Comparison of ENCODE assay signal across 23 cellular contexts in the genomic region with DNA sequence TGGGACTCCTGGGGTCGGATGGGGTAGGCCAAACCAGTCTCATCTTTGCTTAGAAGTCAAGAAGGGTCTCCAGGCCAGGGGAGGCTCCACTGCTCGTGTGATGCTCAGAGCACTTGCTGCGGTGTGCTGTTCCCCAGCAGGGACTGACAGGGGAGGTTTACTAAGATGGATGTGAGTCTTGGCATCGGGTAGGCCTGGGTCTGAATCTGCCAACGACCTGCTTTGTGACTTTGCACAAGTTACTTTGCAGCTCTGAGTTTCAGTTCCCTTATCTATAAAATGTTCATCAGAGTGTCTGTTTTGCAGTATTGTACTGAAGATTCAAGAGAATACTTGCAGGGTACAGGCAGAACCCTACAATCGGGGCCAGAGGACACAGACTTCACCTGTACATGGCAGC. TPM values are rescaled to one million over a fixed set of nuclear protein-coding genes. Genes with fewer than 3 reads are reported as not detected.
DNase-seq lines count a peak whose midpoint lies in the region; ATAC-seq and TF ChIP-seq lines count a peak whose summit lies in the region.
"Had no signal": no experiment of that assay in that cellular context is flagged by ENCODE, and none has a peak within 500 bp of the region (broad histone marks: within the 10 kb centered on the region; RNA-seq: fewer than 3 reads in every experiment).

No MANE protein-coding gene starts in this region.

- intact Hi-C loops in OCI-LY7 (cut with micrococcal nuclease; ENCODE audit: unreplicated experiment) = no loop called here

- H3K4me1 Mint-ChIP-seq in activated CD4-positive, alpha-beta T cell treated with anti-CD3 and anti-CD28 coated beads, Interleukin-2, amount 10 ng/mL, durations not matched to agents 7 days and 5 days = peaks cover 31% of the 10 kb centered on the region
- peaks cover 21% of the 10 kb centered on the region for H3K4me1 Mint-ChIP-seq in type B pancreatic cell (ENCODE audit: unreplicated experiment)

- H3K9ac ChIP-seq in SK-N-SH = no peak overlapping the region
- H3K9ac ChIP-seq: BLaER1 had no signal

- H4K20me1 ChIP-seq in OCI-LY7 (ENCODE audit: insufficient read depth, low read length) (no peaks in the 10 kb centered on the region), SK-N-SH (ENCODE audit: insufficient read depth) (no peaks in the 10 kb centered on the region)
- H4K20me1 ChIP-seq: BLaER1 had no signal

- no peaks in the 10 kb centered on the region for H3K9me3 ChIP-seq in OCI-LY7 (ENCODE audit: low read length)
- H3K9me3 ChIP-seq in SK-N-SH = no peaks in the 10 kb centered on the region
- H3K9me3 ChIP-seq: tibial artery had no signal

- no peak for DNase-seq in activated CD4-positive, alpha-beta T cell treated with anti-CD3 and anti-CD28 coated beads, Interleukin-2, amount 10 ng/mL, durations not matched to agents 7 days and 5 days
- no peak for DNase-seq in activated CD4-positive, alpha-beta T cell treated with anti-CD3 and anti-CD28 coated beads for 1 hour
- DNase-seq in OCI-LY7 (ENCODE audit: low spot score) (peak; percentile 46), type B pancreatic cell (ENCODE audit: extremely low spot score, unreplicated experiment) (no peak), SK-N-SH (no peak), NCI-H146 (lab: John Stamatoyannopoulos, UW) (no peak)
- DNase-seq: activated naive CD4-positive, alpha-beta T cell; activated T-cell treated with anti-CD3 and anti-CD28 coated beads for 4 hours; DMS153; effector CD4-positive, alpha-beta T cell; NCI-H1105 treated with DMSO at 0.1 percent for 48 hours; NCI-H526; right cardiac atrium; stimulated activated CD4-positive, alpha-beta T cell treated with anti-CD3 and anti-CD28 coated beads, Interleukin-15, amount 100 ng/mL, for 24 hours; tibial artery had no signal

- peaks cover 11% of the 10 kb centered on the region for H3K36me3 Mint-ChIP-seq in activated CD4-positive, alpha-beta T cell treated with anti-CD3 and anti-CD28 coated beads, Interleukin-2, amount 10 ng/mL, durations not matched to agents 7 days and 5 days (ENCODE audit: low read depth)
- peaks cover 6% of the 10 kb centered on the region for H3K36me3 Mint-ChIP-seq in type B pancreatic cell
- H3K36me3 Mint-ChIP-seq: stimulated activated effector memory CD8-positive, alpha-beta T cell treated with anti-CD3 and anti-CD28 coated beads, Interleukin-12 subunit alpha, Interleukin-12 subunit beta, amount 100 ng/mL, for 72 hours had no signal

- ATAC-seq in HG03442 (IDR thresholded peaks at IDR 0.05; ENCODE audit: unreplicated experiment) (peak; percentile 49), HG03139 (IDR thresholded peaks at IDR 0.05; ENCODE audit: unreplicated experiment) (no peak)
- ATAC-seq: esophagus mucosa; K562; right cardiac atrium; stimulated activated effector memory CD8-positive, alpha-beta T cell treated with anti-CD3 and anti-CD28 coated beads, Interleukin-12 subunit alpha, Interleukin-12 subunit beta, amount 100 ng/mL, for 72 hours had no signal

- H3K36me3 ChIP-seq in OCI-LY7 (ENCODE audit: insufficient read depth, low read length) = no peaks in the 10 kb centered on the region
- no peaks in the 10 kb centered on the region for H3K36me3 ChIP-seq in SK-N-SH (replicated peaks in 1 of 2; ENCODE audit: control insufficient read depth in 1 of 2, insufficient read depth in 2 of 2, low read length in 1 of 2)
- H3K36me3 ChIP-seq: BLaER1, tibial artery had no signal

- H3K9me3 Mint-ChIP-seq in activated CD4-positive, alpha-beta T cell treated with anti-CD3 and anti-CD28 coated beads, Interleukin-2, amount 10 ng/mL, durations not matched to agents 7 days and 5 days = peaks cover 9% of the 10 kb centered on the region
- H3K9me3 Mint-ChIP-seq in type B pancreatic cell = peaks cover 7% of the 10 kb centered on the region
- H3K9me3 Mint-ChIP-seq: central memory CD8-positive, alpha-beta T cell; stimulated activated effector memory CD8-positive, alpha-beta T cell treated with anti-CD3 and anti-CD28 coated beads, Interleukin-12 subunit alpha, Interleukin-12 subunit beta, amount 100 ng/mL, for 72 hours had no signal

- no TSS peak for BruUV-seq in OCI-LY7 (replicated peaks; lab: Mats Ljungman, UMichigan)

- CTCF ChIA-PET in activated CD4-positive, alpha-beta T cell treated with anti-CD3 and anti-CD28 coated beads, Interleukin-2, amount 10 ng/mL, durations not matched to agents 7 days and 5 days (lab: Charles Lee) = interaction anchor here (1.2 kb wide), 1 partner anchor 8 kb away, joined by 4 read pairs; no protein-coding TSS in a partner anchor
- CTCF ChIA-PET in OCI-LY7 (lab: Charles Lee; ENCODE audit: unreplicated experiment) (no interaction called here), SK-N-SH (lab: Yijun Ruan, JAX) (interaction anchor here (1.0 kb wide), 1 partner anchor 48 kb away, joined by 3 read pairs; no protein-coding TSS in a partner anchor)

- H2AFZ ChIP-seq in OCI-LY7 (ENCODE audit: low read length) = no peak overlapping the region
- H2AFZ ChIP-seq in SK-N-SH (ENCODE audit: low read depth) = no peak overlapping the region

- peaks cover 10% of the 10 kb centered on the region for H3K27me3 Mint-ChIP-seq in activated CD4-positive, alpha-beta T cell treated with anti-CD3 and anti-CD28 coated beads, Interleukin-2, amount 10 ng/mL, durations not matched to agents 7 days and 5 days
- peaks cover 4% of the 10 kb centered on the region for H3K27me3 Mint-ChIP-seq in type B pancreatic cell

- TF ChIP-seq CTCF in OCI-LY7 (conservative IDR thresholded peaks at IDR 0.05; ENCODE audit: low read length) (no peak), type B pancreatic cell (conservative IDR thresholded peaks at IDR 0.05) (no peak), SK-N-SH (IDR thresholded peaks at IDR 0.05) (no peak)

- no peak for TF ChIP-seq EP300 in SK-N-SH (IDR thresholded peaks at IDR 0.05; ENCODE audit: borderline replicate concordance in 1 of 2, low read depth in 1 of 2, low read length in 1 of 2)

- H3K27ac ChIP-seq in OCI-LY7 (ENCODE audit: low read depth, low read length, poor library complexity, severe bottlenecking) (no peak overlapping the region), SK-N-SH (ENCODE audit: low read depth in 2 of 2, low read length in 1 of 2) (no peak overlapping the region)
- H3K27ac ChIP-seq: 22Rv1, BLaER1, tibial artery had no signal

- H3K79me2 ChIP-seq in OCI-LY7 (ENCODE audit: insufficient read depth, low read depth, low read length) = no peaks in the 10 kb centered on the region
- H3K79me2 ChIP-seq in SK-N-SH (ENCODE audit: insufficient read depth) = no peaks in the 10 kb centered on the region

- no peaks in the 10 kb centered on the region for H3K4me1 ChIP-seq in OCI-LY7 (ENCODE audit: insufficient read depth, low read length, poor library complexity, severe bottlenecking)
- peaks cover 19 to 21% of the 10 kb centered on the region in 2 experiments for H3K4me1 ChIP-seq in SK-N-SH (ENCODE audit: control insufficient read depth in 1 of 2, insufficient read depth in 2 of 2, low read depth in 1 of 2, low read length in 1 of 2)

- H3K27me3 ChIP-seq in SK-N-SH (ENCODE audit: insufficient read depth) = no peaks in the 10 kb centered on the region
- H3K27me3 ChIP-seq: BLaER1, tibial artery had no signal

- H3K9me2 ChIP-seq in OCI-LY7 (ENCODE audit: insufficient read depth, low read length) (no peaks in the 10 kb centered on the region), SK-N-SH (no peaks in the 10 kb centered on the region)

- H3K27ac Mint-ChIP-seq in activated CD4-positive, alpha-beta T cell treated with anti-CD3 and anti-CD28 coated beads, Interleukin-2, amount 10 ng/mL, durations not matched to agents 7 days and 5 days = peak overlapping the region; percentile 28
- H3K27ac Mint-ChIP-seq in type B pancreatic cell = peak overlapping the region; percentile 25
- H3K27ac Mint-ChIP-seq: stimulated activated effector memory CD8-positive, alpha-beta T cell treated with anti-CD3 and anti-CD28 coated beads, Interleukin-12 subunit alpha, Interleukin-12 subunit beta, amount 100 ng/mL, for 72 hours had no signal

- no peak overlapping the region for H3K4me2 ChIP-seq in OCI-LY7 (ENCODE audit: low read length)
- H3K4me2 ChIP-seq in SK-N-SH = no peak overlapping the region
- H3K4me2 ChIP-seq: BLaER1 had no signal

- no peak for TF ChIP-seq RAD21 in SK-N-SH (IDR thresholded peaks at IDR 0.05; ENCODE audit: low read length)

- 71% methylated on average over 5 of the region's 6 CpGs for WGBS in SK-N-SH (ENCODE audit: low lambda C conversion rate)

- H3K4me3 ChIP-seq in OCI-LY7 (ENCODE audit: low read depth, low read length, poor library complexity, severe bottlenecking) = no peak overlapping the region
- no peak overlapping the region for H3K4me3 ChIP-seq in SK-N-SH (ENCODE audit: low read depth in 2 of 2, low read length in 1 of 2)
- H3K4me3 ChIP-seq: BLaER1, K562, tibial artery had no signal

- POLR2A ChIA-PET in activated CD4-positive, alpha-beta T cell treated with anti-CD3 and anti-CD28 coated beads, Interleukin-2, amount 10 ng/mL, durations not matched to agents 7 days and 5 days (lab: Charles Lee) = no interaction called here
- POLR2A ChIA-PET in OCI-LY7 (lab: Charles Lee) = no interaction called here
- POLR2A ChIA-PET in SK-N-SH (lab: Yijun Ruan, JAX) = no interaction called here

- no peak overlapping the region for H3K4me3 Mint-ChIP-seq in activated CD4-positive, alpha-beta T cell treated with anti-CD3 and anti-CD28 coated beads, Interleukin-2, amount 10 ng/mL, durations not matched to agents 7 days and 5 days
- no peak overlapping the region for H3K4me3 Mint-ChIP-seq in type B pancreatic cell
- H3K4me3 Mint-ChIP-seq: central memory CD8-positive, alpha-beta T cell; stimulated activated effector memory CD8-positive, alpha-beta T cell treated with anti-CD3 and anti-CD28 coated beads, Interleukin-12 subunit alpha, Interleukin-12 subunit beta, amount 100 ng/mL, for 72 hours had no signal

- peaks cover 23% of the 10 kb centered on the region for H3F3A ChIP-seq in SK-N-SH (replicated peaks; ENCODE audit: insufficient read depth)

TF ChIP-seq in SK-N-SH, 30 proteins besides CTCF, POLR2A, EP300 and RAD21 (continues in another document):
- TF ChIP-seq POLR2AphosphoS5 (IDR thresholded peaks at IDR 0.05; ENCODE audit: low read depth, low read length) (no peak), RCOR1 (IDR thresholded peaks at IDR 0.05; ENCODE audit: low read length) (no peak), EZH2phosphoT487 (IDR thresholded peaks at IDR 0.05; ENCODE audit: borderline replicate concordance, low read depth) (no peak), FOSL2 (IDR thresholded peaks at IDR 0.05; ENCODE audit: borderline replicate concordance, low read depth) (no peak)

RNA-seq across cellular contexts. Expression of a gene that starts 17.3 kb away (rescaled TPM):
- 10 to 100 TPM; 21.7 to 22.2 TPM for total RNA-seq in activated CD4-positive, alpha-beta T cell treated with anti-CD3 and anti-CD28 coated beads, Interleukin-2, amount 10 ng/mL, durations not matched to agents 7 days and 5 days
- total RNA-seq in OCI-LY7 (2014; rRNA removed; shearing (Covaris generic)) = not detected in 2 replicates
- 0.07 TPM in 1 of 2 replicates, not detected in the other for total RNA-seq in OCI-LY7 (2022)
- 26.3 and 82.5 TPM in 2 replicates for total RNA-seq in type B pancreatic cell (ENCODE audit: low replicate concordance)
- polyA plus RNA-seq in SK-N-SH (2012; rRNA removed) = 2.7 and 3.6 TPM in 2 replicates
- polyA plus RNA-seq in SK-N-SH (2012; cell fraction: cytosol; rRNA removed) = 2.2 and 2.9 TPM in 2 replicates
- 2.1 and 2.8 TPM in 2 replicates for polyA plus RNA-seq in SK-N-SH (2012; cell fraction: nucleus; rRNA removed)

Comparison
In these comparisons a context has a peak if more than half of its experiments do, and no peak if none do; other contexts are left out.
1. RNA of a gene that starts 17.3 kb away (total RNA-seq): 26.3 to 82.5 TPM in type B pancreatic cell and 21.7 to 22.2 TPM in activated CD4-positive, alpha-beta T cell treated with anti-CD3 and anti-CD28 coated beads, Interleukin-2, amount 10 ng/mL, durations not matched to agents 7 days and 5 days; 0.07 TPM in OCI-LY7; every median in the first group is over 10 times any median in the second.